8 cellular contexts compared by ENCODE assay signal in genomic region chr5:81971086-81971693, GRCh38. TPM values are rescaled to one million over a fixed set of nuclear protein-coding genes. Genes with fewer than 3 reads are reported as not detected.
DNase-seq lines count a peak whose midpoint lies in the region; ATAC-seq and TF ChIP-seq lines count a peak whose summit lies in the region.

No MANE protein-coding gene starts in this region.

- in situ Hi-C loops in mammary epithelial cell (cut with MboI; ENCODE audit: low sequenced_read_pairs in 2 of 2): no loop called here

- no peak for DNase-seq in Calu3
- no peak for DNase-seq in mammary epithelial cell
- no peak for DNase-seq in left lung
- no peak for DNase-seq in GM19240 (ENCODE audit: insufficient read length, low spot score)

- dilution Hi-C loops in mammary epithelial cell (cut with HindIII; ENCODE audit: low sequenced_read_pairs): no loop called here

- intact Hi-C loops in Calu3 (cut with micrococcal nuclease; ENCODE audit: unreplicated experiment) (loop anchor here (5.0 to 10.0 kb wide), 6 partner anchors 116 to 546 kb away; partner anchors contain the start of gene SSBP2), mammary epithelial cell (cut with micrococcal nuclease) (loop anchor here (1.0 to 10.0 kb wide), 4 partner anchors 119 to 466 kb away; partner anchors contain the start of gene SSBP2), left lung (cut with DNase I) (loop anchor here in 1 of 2 donors (10.0 kb wide), 1 partner anchor 216 kb away; the partner anchor contains the start of gene SSBP2)

- H3K27ac Mint-ChIP-seq in Calu3 (ENCODE audit: unreplicated experiment): peak overlapping the region; percentile 87

- no peaks in the 10 kb centered on the region for H3K9me3 Mint-ChIP-seq in Calu3 (ENCODE audit: low read depth, unreplicated experiment)

- ATAC-seq in GM21717 (IDR thresholded peaks at IDR 0.05; ENCODE audit: unreplicated experiment) (peak; percentile 26), left lung (peak; percentile 19), HG03521 (IDR thresholded peaks at IDR 0.05; ENCODE audit: unreplicated experiment) (no peak)

- H2AFZ ChIP-seq in OCI-LY3 (ENCODE audit: low read depth, low read length) (peak overlapping the region; percentile 99), mammary epithelial cell (ENCODE audit: low read depth, low read length) (peak overlapping the region; percentile 97)

- H4K20me1 ChIP-seq in OCI-LY3 (ENCODE audit: insufficient read depth, low read length): no peaks in the 10 kb centered on the region
- no peaks in the 10 kb centered on the region for H4K20me1 ChIP-seq in mammary epithelial cell (ENCODE audit: insufficient read depth, low read length)

- H3K36me3 ChIP-seq in OCI-LY3 (replicated peaks; ENCODE audit: low read depth, low read length): no peaks in the 10 kb centered on the region
- H3K36me3 ChIP-seq in mammary epithelial cell (ENCODE audit: insufficient read depth, low read length): no peaks in the 10 kb centered on the region
- no peaks in the 10 kb centered on the region for H3K36me3 ChIP-seq in left lung
- peaks cover 0 to under 1% (median under 1%) of the 10 kb centered on the region in 5 donors for H3K36me3 ChIP-seq in subcutaneous abdominal adipose tissue (ENCODE audit: control insufficient read depth in 5 of 5, insufficient read depth in 5 of 5, low read length in 5 of 5)

- H3K27me3 ChIP-seq in OCI-LY3 (ENCODE audit: low read depth, low read length) (no peaks in the 10 kb centered on the region), mammary epithelial cell (ENCODE audit: insufficient read depth, low read length) (no peaks in the 10 kb centered on the region), left lung (no peaks in the 10 kb centered on the region), subcutaneous abdominal adipose tissue (ENCODE audit: control insufficient read depth in 5 of 5, insufficient read depth in 4 of 5, low read length in 5 of 5) (no peaks in the 10 kb centered on the region)

- H3K4me1 ChIP-seq in OCI-LY3 (ENCODE audit: low read length) (peaks cover 6% of the 10 kb centered on the region; the same call in 1 of the 2 replicates), mammary epithelial cell (ENCODE audit: insufficient read depth, low read length) (peaks cover 4% of the 10 kb centered on the region), left lung (peaks cover 0 to 16% of the 10 kb centered on the region in 2 donors), subcutaneous abdominal adipose tissue (ENCODE audit: control insufficient read depth in 5 of 5, insufficient read depth in 5 of 5, low read length in 5 of 5) (peaks cover 0 to 15% (median 6%) of the 10 kb centered on the region in 5 donors)

- H3K4me2 ChIP-seq in OCI-LY3 (ENCODE audit: low read length) (peak overlapping the region; percentile 69), mammary epithelial cell (ENCODE audit: insufficient read depth, low read depth, low read length) (peak overlapping the region; percentile 86)

- H3K27me3 Mint-ChIP-seq in Calu3 (ENCODE audit: unreplicated experiment): no peaks in the 10 kb centered on the region

- peaks cover 20% of the 10 kb centered on the region for H3K36me3 Mint-ChIP-seq in Calu3 (ENCODE audit: insufficient read depth, unreplicated experiment)

- H3K9ac ChIP-seq in OCI-LY3 (ENCODE audit: low read length) (peak overlapping the region; percentile 92), mammary epithelial cell (ENCODE audit: insufficient read depth, low read length) (peak overlapping the region; percentile 90), subcutaneous abdominal adipose tissue (ENCODE audit: low read length in 5 of 5) (peak overlapping the region; percentile 85 to 93 (median 91))

- peak overlapping the region; percentile 77 for H3K4me3 Mint-ChIP-seq in Calu3 (ENCODE audit: low read depth, unreplicated experiment)

- H3K9me3 ChIP-seq in OCI-LY3 (ENCODE audit: insufficient read depth, low read length) (no peaks in the 10 kb centered on the region), mammary epithelial cell (replicated peaks; ENCODE audit: insufficient read depth, low read length) (no peaks in the 10 kb centered on the region), left lung (no peaks in the 10 kb centered on the region), subcutaneous abdominal adipose tissue (ENCODE audit: control insufficient read depth in 5 of 5, low read length in 5 of 5) (no peaks in the 10 kb centered on the region)

- CTCF ChIA-PET in Calu3 (lab: Charles Lee): no interaction called here
- CTCF ChIA-PET in mammary epithelial cell (lab: Charles Lee; ENCODE audit: low non-redundant PET): no interaction called here

- no peak for TF ChIP-seq CTCF in Calu3 (IDR thresholded peaks at IDR 0.05; ENCODE audit: unreplicated experiment)
- no peak for TF ChIP-seq CTCF in OCI-LY3 (IDR thresholded peaks at IDR 0.05; ENCODE audit: low read depth, low read length)
- TF ChIP-seq CTCF in mammary epithelial cell (conservative IDR thresholded peaks at IDR 0.05 in 1 of 2, IDR thresholded peaks at IDR 0.05 in 1 of 2; ENCODE audit: extremely low read depth in 1 of 2, insufficient read depth in 1 of 2, low read depth in 1 of 2, low read length in 2 of 2): no peak
- TF ChIP-seq CTCF in left lung (IDR thresholded peaks at IDR 0.05): no peak

- 2% methylated on average over 10 of the region's 10 CpGs for WGBS in mammary epithelial cell (ENCODE audit: low coverage, missing lambda C conversion rate)

- H3K27ac ChIP-seq in OCI-LY3 (ENCODE audit: low read length) (peak overlapping the region; percentile 53), mammary epithelial cell (ENCODE audit: insufficient read depth, low read depth, low read length) (peak overlapping the region; percentile 92), left lung (peak overlapping the region; percentile 98 to 99), subcutaneous abdominal adipose tissue (ENCODE audit: low read depth, low read length) (peak overlapping the region; percentile 83)

- no peaks in the 10 kb centered on the region for H3K4me1 Mint-ChIP-seq in Calu3 (ENCODE audit: low read depth, unreplicated experiment)

- H3K79me2 ChIP-seq in OCI-LY3 (ENCODE audit: low read length) (peaks cover 14% of the 10 kb centered on the region), mammary epithelial cell (ENCODE audit: insufficient read depth, low read length) (peaks cover 8% of the 10 kb centered on the region)

- BruUV-seq in Calu3 (replicated peaks; lab: Mats Ljungman, UMichigan) (no TSS peak), mammary epithelial cell (replicated peaks; lab: Mats Ljungman, UMichigan) (TSS peak; percentile 72)

- peak overlapping the region; percentile 91 for H3K4me3 ChIP-seq in OCI-LY3 (ENCODE audit: low read length)
- H3K4me3 ChIP-seq in mammary epithelial cell (replicated peaks in 1 of 3; ENCODE audit: insufficient read depth in 1 of 3, low read depth in 2 of 3, low read length in 3 of 3): peak overlapping the region; percentile 65 to 81 (median 65)
- H3K4me3 ChIP-seq in left lung: peak overlapping the region; percentile 50 to 71
- H3K4me3 ChIP-seq in subcutaneous abdominal adipose tissue (ENCODE audit: low read depth in 1 of 5, low read length in 5 of 5): peak overlapping the region; percentile 62 to 98 (median 84)

RNA-seq across cellular contexts. Expression of gene ATG10, which starts 0.6 kb away (rescaled TPM):
- 8.9 and 10.0 TPM in 2 replicates for total RNA-seq in Calu3 (2022)
- total RNA-seq in mammary epithelial cell: 10 to 100 TPM in 1 of 2 donors, 1 to 10 TPM in 1; 7.2 to 12.2 TPM
- polyA plus RNA-seq in mammary epithelial cell: 3.7 TPM
- polyA minus RNA-seq in mammary epithelial cell: not detected
- total RNA-seq in left lung: 1 to 10 TPM; 6.4 to 7.1 TPM
